17 cellular contexts compared by ENCODE assay signal in the genomic region with DNA sequence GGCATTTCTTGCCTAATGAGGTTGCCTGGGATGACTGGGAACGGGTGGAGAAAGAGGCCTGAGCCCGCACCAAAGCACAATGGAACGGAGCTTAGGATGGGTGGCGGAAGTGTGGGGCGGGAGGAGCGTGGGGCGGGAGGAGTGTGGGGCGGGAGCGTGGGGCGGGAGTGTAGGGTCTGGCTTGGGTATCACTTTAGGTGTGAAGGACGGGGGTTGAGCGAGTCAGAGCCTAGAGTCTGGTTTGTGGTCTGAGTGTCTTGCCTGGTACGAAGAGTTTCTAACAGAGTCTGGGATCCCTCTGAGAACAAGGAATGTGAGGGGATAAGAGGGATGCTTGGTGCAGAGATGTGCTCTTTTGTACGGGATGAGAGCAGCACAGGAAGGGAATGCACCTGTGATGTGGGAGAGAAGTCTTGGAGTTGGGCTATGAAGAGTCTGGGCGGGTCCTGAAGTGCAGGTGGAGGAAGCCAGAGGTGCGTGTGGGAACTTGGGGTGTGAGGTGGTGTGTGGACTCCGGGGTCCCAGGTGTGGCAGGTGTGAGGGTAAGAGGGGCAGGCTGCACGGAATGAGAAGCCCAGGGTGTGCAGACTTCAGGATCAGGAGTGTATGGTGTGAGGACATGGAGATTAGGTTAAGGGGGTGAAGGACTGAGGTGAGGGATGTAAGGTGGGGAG. TPM values are rescaled to one million over a fixed set of nuclear protein-coding genes. Genes with fewer than 3 reads are reported as not detected.
DNase-seq lines count a peak whose midpoint lies in the region; ATAC-seq and TF ChIP-seq lines count a peak whose summit lies in the region.
"Had no signal": no experiment of that assay in that cellular context is flagged by ENCODE, and none has a peak within 500 bp of the region (broad histone marks: within the 10 kb centered on the region; RNA-seq: fewer than 3 reads in every experiment).

No MANE protein-coding gene starts in this region.

- H4K91ac ChIP-seq in IMR-90 (ENCODE audit: insufficient read depth, low read depth, low read length) = no peak overlapping the region

- H2AFZ ChIP-seq in IMR-90 (replicated peaks; ENCODE audit: low read length, poor library complexity) = peak overlapping the region; percentile 51

- peaks cover 32% of the 10 kb centered on the region for H3K27me3 ChIP-seq in IMR-90 (ENCODE audit: control insufficient read depth, insufficient read depth, low read length)
- H3K27me3 ChIP-seq: ascending aorta, left lung had no signal

- peak overlapping the region; percentile 69 for H3K4me3 Mint-ChIP-seq in T-helper 1 cell treated with Interleukin-12 subunit alpha and Interleukin-12 subunit beta and Interleukin-4 antibody, amounts not matched to agents 30 μg/mL and 1 μg/mL, for 36 hours
- H3K4me3 Mint-ChIP-seq in brain (peak overlapping the region; percentile 61 to 78 (median 75)), neural crest cell (peak overlapping the region; percentile 67)

- H3K4me1 ChIP-seq in IMR-90 (ENCODE audit: control insufficient read depth, insufficient read depth, low read length) = no peaks in the 10 kb centered on the region

- no peak overlapping the region for H2BK20ac ChIP-seq in IMR-90 (ENCODE audit: low read depth, low read length)

- no TSS peak for BruUV-seq in IMR-90 (replicated peaks; lab: Mats Ljungman, UMichigan)

- DNase-seq in T-helper 1 cell (no peak), IMR-90 (no peak), neural crest cell (ENCODE audit: low read depth, low spot score) (no peak), EL (no peak), activated gamma-delta T cell treated with Interleukin-2 at 50 U/mL for 16 hours (no peak), NCI-H1694 treated with DMSO at 0.1 percent for 48 hours (lab: John Stamatoyannopoulos, UW) (no peak)
- DNase-seq: hypothalamus, NCI-H1092 treated with DMSO at 0.1 percent for 48 hours, SIG-M5 had no signal

- CTCF ChIA-PET in IMR-90 (lab: Yijun Ruan, JAX) = no interaction called here

- H3K9me1 ChIP-seq in IMR-90 (ENCODE audit: insufficient read depth, low read length) = 0 out of 2 replicates have a peak, but pooled peaks cover 4% of the 10 kb centered on the region

- no peaks in the 10 kb centered on the region for H4K20me1 ChIP-seq in IMR-90 (ENCODE audit: insufficient read depth, low read length)

- no peak overlapping the region for H2BK15ac ChIP-seq in IMR-90 (ENCODE audit: low read depth, low read length)

- no peak for TF ChIP-seq RAD21 in IMR-90 (IDR thresholded peaks at IDR 0.05; ENCODE audit: low read length)

- H3K27me3 Mint-ChIP-seq in T-helper 1 cell treated with Interleukin-12 subunit alpha and Interleukin-12 subunit beta and Interleukin-4 antibody, amounts not matched to agents 30 μg/mL and 1 μg/mL, for 36 hours (ENCODE audit: low read depth) = peaks cover 8% of the 10 kb centered on the region
- H3K27me3 Mint-ChIP-seq in brain (peaks cover 26% of the 10 kb centered on the region), neural crest cell (ENCODE audit: low read depth) (peaks cover 46% of the 10 kb centered on the region)

- H2AK5ac ChIP-seq in IMR-90 (ENCODE audit: low read depth, low read length) = no peak overlapping the region

- H3K36me3 Mint-ChIP-seq in T-helper 1 cell treated with Interleukin-12 subunit alpha and Interleukin-12 subunit beta and Interleukin-4 antibody, amounts not matched to agents 30 μg/mL and 1 μg/mL, for 36 hours (ENCODE audit: low read depth) = no peaks in the 10 kb centered on the region
- H3K36me3 Mint-ChIP-seq in brain (no peaks in the 10 kb centered on the region), neural crest cell (ENCODE audit: low read depth) (no peaks in the 10 kb centered on the region)

- intact Hi-C loops in IMR-90 (cut with micrococcal nuclease) = no loop called here

- H3K9ac ChIP-seq in IMR-90 (ENCODE audit: low read depth, low read length) = no peak overlapping the region

- no peak for TF ChIP-seq CTCF in IMR-90 (conservative IDR thresholded peaks at IDR 0.05; ENCODE audit: low read depth, low read length)
- no peak for TF ChIP-seq CTCF in brain (conservative IDR thresholded peaks at IDR 0.05)
- TF ChIP-seq CTCF in neural crest cell (conservative IDR thresholded peaks at IDR 0.05) = no peak

- dilution Hi-C loops in IMR-90 (cut with HindIII; ENCODE audit: low sequenced_read_pairs, unreplicated experiment) = no loop called here

- no peak overlapping the region for H4K5ac ChIP-seq in IMR-90 (ENCODE audit: low read depth, low read length)

- no peak overlapping the region for H3K23ac ChIP-seq in IMR-90 (ENCODE audit: low read depth, low read length)

- no peak for TF ChIP-seq POLR2A in IMR-90 (IDR thresholded peaks at IDR 0.05; ENCODE audit: low read depth, low read length)

- H2AK9ac ChIP-seq in IMR-90 (replicated peaks; ENCODE audit: low read depth, low read length, poor library complexity) = no peak overlapping the region

- peak overlapping the region; percentile 72 for H3K27ac Mint-ChIP-seq in T-helper 1 cell treated with Interleukin-12 subunit alpha and Interleukin-12 subunit beta and Interleukin-4 antibody, amounts not matched to agents 30 μg/mL and 1 μg/mL, for 36 hours
- H3K27ac Mint-ChIP-seq in brain = peak overlapping the region in 3 of 5 experiments; percentile 31 to 58 (median 46)
- H3K27ac Mint-ChIP-seq in neural crest cell (ENCODE audit: unreplicated experiment) = no peak overlapping the region

- peaks cover 17% of the 10 kb centered on the region for H3K4me1 Mint-ChIP-seq in T-helper 1 cell treated with Interleukin-12 subunit alpha and Interleukin-12 subunit beta and Interleukin-4 antibody, amounts not matched to agents 30 μg/mL and 1 μg/mL, for 36 hours (ENCODE audit: low read depth)
- H3K4me1 Mint-ChIP-seq in brain (peaks cover 19% of the 10 kb centered on the region), neural crest cell (peaks cover 16% of the 10 kb centered on the region)

- no peak overlapping the region for H3K4me3 ChIP-seq in IMR-90 (ENCODE audit: insufficient read depth, low read depth, low read length)
- H3K4me3 ChIP-seq: ascending aorta, left lung had no signal

- no peaks in the 10 kb centered on the region for H3K36me3 ChIP-seq in IMR-90 (ENCODE audit: control insufficient read depth, insufficient read depth, low read length)
- H3K36me3 ChIP-seq: ascending aorta, left lung had no signal

- H2BK120ac ChIP-seq in IMR-90 (ENCODE audit: low read depth, low read length) = no peak overlapping the region

- no peak for ATAC-seq in IMR-90 (ENCODE audit: low read depth)
- ATAC-seq: left lung had no signal

- no peak overlapping the region for H3K4me2 ChIP-seq in IMR-90 (ENCODE audit: low read depth, low read length)

- in situ Hi-C loops in IMR-90 (cut with MboI; ENCODE audit: low sequenced_read_pairs) = no loop called here

- H3K79me1 ChIP-seq in IMR-90 (ENCODE audit: low read depth in 1 of 2, low read length in 2 of 2) = no peaks in the 10 kb centered on the region

- no peaks in the 10 kb centered on the region for H3K9me3 ChIP-seq in IMR-90 (ENCODE audit: control insufficient read depth, insufficient read depth, low read length)
- H3K9me3 ChIP-seq: ascending aorta, left lung had no signal

- H3K9me3 Mint-ChIP-seq in T-helper 1 cell treated with Interleukin-12 subunit alpha and Interleukin-12 subunit beta and Interleukin-4 antibody, amounts not matched to agents 30 μg/mL and 1 μg/mL, for 36 hours = no peaks in the 10 kb centered on the region
- H3K9me3 Mint-ChIP-seq in brain (no peaks in the 10 kb centered on the region), neural crest cell (no peaks in the 10 kb centered on the region)

- H3K56ac ChIP-seq in IMR-90 (ENCODE audit: extremely low read depth, insufficient read depth, low read length) = no peak overlapping the region

- no peak overlapping the region for H3K4ac ChIP-seq in IMR-90 (ENCODE audit: low read depth, low read length)

- H4K8ac ChIP-seq in IMR-90 (ENCODE audit: low read depth in 2 of 2, low read length in 2 of 2) = no peak overlapping the region

- POLR2A ChIA-PET in IMR-90 (lab: Charles Lee; ENCODE audit: unreplicated experiment) = no interaction called here

- no peak overlapping the region for H3K27ac ChIP-seq in IMR-90 (ENCODE audit: insufficient read depth, low read length)
- H3K27ac ChIP-seq: ascending aorta, left lung had no signal

- WGBS in IMR-90 (ENCODE audit: extremely low coverage in 2 of 2, insufficient read length in 1 of 2), 2 experiments = 68% methylated on average over 13 of the region's 18 CpGs; no CpG with 5 or more reads in 1 of the 2 experiments

- H3K18ac ChIP-seq in IMR-90 (ENCODE audit: low read depth, low read length) = no peak overlapping the region

- no peak overlapping the region for H2BK5ac ChIP-seq in IMR-90 (ENCODE audit: low read depth, low read length, poor library complexity, severe bottlenecking)

- no peak overlapping the region for H3K14ac ChIP-seq in IMR-90 (replicated peaks; ENCODE audit: low read depth, low read length)

RNA-seq across cellular contexts. Expression of a gene that starts 1.2 kb away (rescaled TPM):
- total RNA-seq in IMR-90 (2012; rRNA removed) = not detected in 2 replicates
- polyA plus RNA-seq in IMR-90 (2012; rRNA removed) = not detected in 2 replicates
- 1.0 TPM in 1 of 2 replicates, not detected in the other for polyA plus RNA-seq in IMR-90 (2012; cell fraction: cytosol; rRNA removed)
- polyA plus RNA-seq in IMR-90 (2012; cell fraction: nucleus; rRNA removed; ENCODE audit: low replicate concordance) = not detected in 2 replicates
- 2.9 TPM for polyA plus RNA-seq in brain (ENCODE audit: insufficient read depth, low read depth, low replicate concordance)
- not detected in 2 replicates for total RNA-seq in neural crest cell
- total RNA-seq: ascending aorta, left lung, myocyte, right cardiac atrium, urinary bladder had no signal
- polyA plus RNA-seq: right cardiac atrium, urinary bladder had no signal

RNA-seq across cellular contexts. Expression of a gene that starts 15.8 kb away (rescaled TPM):
- total RNA-seq in IMR-90 (2012; rRNA removed) (not detected in 2 replicates), neural crest cell (0.05 and 0.07 TPM in 2 replicates)
- polyA plus RNA-seq in IMR-90 (2012; rRNA removed) (0.03 and 0.05 TPM in 2 replicates), brain (ENCODE audit: insufficient read depth, low read depth, low replicate concordance) (not detected)
- 0.05 TPM in 1 of 2 replicates, not detected in the other for polyA plus RNA-seq in IMR-90 (2012; cell fraction: cytosol; rRNA removed)
- polyA plus RNA-seq in IMR-90 (2012; cell fraction: nucleus; rRNA removed; ENCODE audit: low replicate concordance) = 0.07 and 0.18 TPM in 2 replicates
- total RNA-seq: A172, ascending aorta, myocyte had no signal
- polyA plus RNA-seq: right cardiac atrium had no signal

RNA-seq across cellular contexts. Expression of a gene that starts 16.7 kb away (rescaled TPM):
- total RNA-seq in IMR-90 (2012; rRNA removed) (0.36 and 0.56 TPM in 2 replicates), neural crest cell (81.2 and 84.1 TPM in 2 replicates)
- polyA plus RNA-seq in IMR-90 (2012; rRNA removed) (1.8 and 2.1 TPM in 2 replicates), brain (ENCODE audit: insufficient read depth, low read depth, low replicate concordance) (6.1 TPM)
- polyA plus RNA-seq in IMR-90 (2012; cell fraction: cytosol; rRNA removed) = 0.54 and 0.84 TPM in 2 replicates
- polyA plus RNA-seq in IMR-90 (2012; cell fraction: nucleus; rRNA removed; ENCODE audit: low replicate concordance) = 16.0 and 22.2 TPM in 2 replicates

RNA-seq across cellular contexts. Expression of a gene that starts 21.1 kb away (rescaled TPM):
- total RNA-seq in IMR-90 (2012; rRNA removed) (7.2 and 8.1 TPM in 2 replicates), neural crest cell (88.1 and 91.3 TPM in 2 replicates)
- polyA plus RNA-seq in IMR-90 (2012; rRNA removed) (35.3 and 36.9 TPM in 2 replicates), brain (ENCODE audit: insufficient read depth, low read depth, low replicate concordance) (11.8 TPM)
- polyA plus RNA-seq in IMR-90 (2012; cell fraction: cytosol; rRNA removed) = 13.3 and 23.2 TPM in 2 replicates
- 222 and 243 TPM in 2 replicates for polyA plus RNA-seq in IMR-90 (2012; cell fraction: nucleus; rRNA removed; ENCODE audit: low replicate concordance)

RNA-seq across cellular contexts. Expression of a gene that starts 31.7 kb away (rescaled TPM):
- total RNA-seq in IMR-90 (2012; rRNA removed) (0.18 and 0.28 TPM in 2 replicates), neural crest cell (0.86 and 1.2 TPM in 2 replicates)
- polyA plus RNA-seq in IMR-90 (2012; rRNA removed) (0.74 and 1.5 TPM in 2 replicates), brain (ENCODE audit: insufficient read depth, low read depth, low replicate concordance) (3.0 TPM)
- 3.5 and 3.6 TPM in 2 replicates for polyA plus RNA-seq in IMR-90 (2012; cell fraction: cytosol; rRNA removed)
- polyA plus RNA-seq in IMR-90 (2012; cell fraction: nucleus; rRNA removed; ENCODE audit: low replicate concordance) = 3.0 and 7.2 TPM in 2 replicates

Comparison
In these comparisons a context has a peak if more than half of its experiments do, and no peak if none do; other contexts are left out.
1. RNA of a gene that starts 16.7 kb away (total RNA-seq): 81.2 to 84.1 TPM in neural crest cell; 0.36 to 0.56 TPM in IMR-90; every median in the first group is over 10 times any median in the second.
2. Peak in every context shown above with its lines, with median percentiles within 50 percentile points of each other: H3K4me3 Mint-ChIP-seq.